8 cellular contexts compared by ENCODE assay signal in genomic region chr17:59837362-59838195, GRCh38. TPM values are rescaled to one million over a fixed set of nuclear protein-coding genes. Genes with fewer than 3 reads are reported as not detected.
DNase-seq lines count a peak whose midpoint lies in the region; ATAC-seq and TF ChIP-seq lines count a peak whose summit lies in the region.

No MANE protein-coding gene starts in this region.

- H3K9ac ChIP-seq in muscle layer of colon (ENCODE audit: low read length), result peak overlapping the region; percentile 100

- no peaks in the 10 kb centered on the region for H3K9me3 ChIP-seq in esophagus (ENCODE audit: control insufficient read depth in 2 of 2, insufficient read depth in 1 of 2, low read depth in 1 of 2, low read length in 1 of 2)
- no peaks in the 10 kb centered on the region for H3K9me3 ChIP-seq in muscle layer of colon (ENCODE audit: low read length)

- no peaks in the 10 kb centered on the region for H3K36me3 ChIP-seq in esophagus (ENCODE audit: control insufficient read depth in 2 of 2, insufficient read depth in 2 of 2, low read length in 1 of 2)
- H3K36me3 ChIP-seq in muscle layer of colon (ENCODE audit: insufficient read depth, low read length), result peaks cover 16% of the 10 kb centered on the region

- H3K27me3 ChIP-seq in esophagus (ENCODE audit: control insufficient read depth in 1 of 2, insufficient read depth in 2 of 2, low read length in 2 of 2) (no peaks in the 10 kb centered on the region), muscle layer of colon (ENCODE audit: control insufficient read depth in 1 of 2, insufficient read depth in 2 of 2, low read length in 2 of 2) (no peaks in the 10 kb centered on the region)

- H3K4me3 ChIP-seq in esophagus (ENCODE audit: low read depth in 1 of 2, low read length in 2 of 2) (peak overlapping the region; percentile 60 to 77), muscle layer of colon (ENCODE audit: low read depth in 1 of 2, low read length in 2 of 2) (peak overlapping the region; percentile 66 to 99)

- ATAC-seq in HG03280 (IDR thresholded peaks at IDR 0.05; ENCODE audit: unreplicated experiment), result peak; percentile 78

- peak overlapping the region; percentile 96 for H3K27ac ChIP-seq in esophagus (ENCODE audit: low read depth in 2 of 2, low read length in 1 of 2)
- peak overlapping the region; percentile 90 for H3K27ac ChIP-seq in muscle layer of colon (ENCODE audit: low read depth, low read length)

- TF ChIP-seq POLR2A in GM19193 (IDR thresholded peaks at IDR 0.05; ENCODE audit: extremely low read depth, insufficient read depth, insufficient read length), result peak; percentile 81

- H3K4me1 ChIP-seq in esophagus (ENCODE audit: control insufficient read depth in 2 of 2, insufficient read depth in 2 of 2, low read length in 1 of 2) (no peaks in the 10 kb centered on the region), muscle layer of colon (ENCODE audit: insufficient read depth, low read length) (no peaks in the 10 kb centered on the region)

- 2% methylated on average over 8 of the region's 8 CpGs for WGBS in esophagus, 2 donors

- peak; percentile 67 for DNase-seq in COLO668 (lab: John Stamatoyannopoulos, UW; ENCODE audit: unreplicated experiment)
- DNase-seq in NCI-H748 treated with DMSO at 0.1 percent for 48 hours (lab: John Stamatoyannopoulos, UW), result peak; percentile 97
- DNase-seq in activated CD8-positive, alpha-beta memory T cell treated with anti-CD3 and anti-CD28 coated beads for 24 hours, result peak; percentile 59
- peak; percentile 87 for DNase-seq in ureter (ENCODE audit: low spot score)

RNA-seq across cellular contexts. Expression of gene TUBD1, which starts 55.2 kb away (rescaled TPM):
- polyA plus RNA-seq in esophagus, result 1 to 10 TPM; 7.1 to 8.4 TPM
- total RNA-seq in ureter, result 9.4 TPM

RNA-seq across cellular contexts. Expression of gene RPS6KB1, which starts 55.3 kb away (rescaled TPM):
- 10 to 100 TPM; 13.2 to 13.5 TPM for polyA plus RNA-seq in esophagus
- 46.8 TPM for total RNA-seq in ureter

Comparison
In these comparisons a context has a peak if more than half of its experiments do, and no peak if none do; other contexts are left out.
1. Peak in every context shown above with its lines: DNase-seq, ATAC-seq, H3K4me3 ChIP-seq and H3K27ac ChIP-seq.